8 cellular contexts compared by ENCODE assay signal in the genomic region with DNA sequence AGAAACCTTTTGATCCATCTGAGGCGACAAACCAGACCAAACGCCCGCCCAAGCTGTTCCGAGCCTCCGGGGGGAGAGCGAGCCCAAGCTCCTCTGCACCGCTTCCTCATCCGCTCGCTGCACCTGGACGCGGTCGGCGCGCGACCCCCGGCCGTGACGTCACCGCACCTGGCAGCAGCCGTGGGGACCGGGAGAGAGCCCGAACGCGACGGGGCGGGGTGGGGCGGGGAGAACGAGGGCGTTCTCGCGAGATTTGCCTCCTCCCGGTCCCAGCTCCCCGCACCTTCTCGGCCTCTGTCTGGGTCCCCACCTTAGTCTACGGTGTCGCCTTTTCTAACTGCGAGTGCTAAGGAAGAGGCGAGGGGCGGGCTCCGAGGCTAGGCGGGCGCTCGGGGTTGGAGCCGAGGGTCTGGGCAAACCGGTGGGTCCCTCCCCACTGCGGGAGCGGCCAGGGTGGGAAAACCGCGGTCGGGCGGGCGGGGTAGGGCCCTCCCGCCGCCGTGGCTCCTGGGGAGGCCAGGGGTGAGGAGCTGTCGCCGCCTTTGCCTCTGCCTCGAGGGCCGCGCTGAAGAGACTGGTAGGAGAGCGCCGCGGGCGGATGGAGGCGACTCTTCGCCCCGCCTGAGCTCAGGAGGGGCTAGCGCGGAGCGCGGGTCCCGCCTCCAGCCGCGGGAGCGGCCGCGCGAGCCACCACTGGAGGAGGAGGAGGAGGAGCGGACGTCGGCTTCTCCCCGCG. TPM values are rescaled to one million over a fixed set of nuclear protein-coding genes. Genes with fewer than 3 reads are reported as not detected.
A peak's percentile ranks its signal among the peaks of the same experiment; 100 is the strongest.
DNase-seq lines count a peak whose midpoint lies in the region; ATAC-seq, FAIRE-seq and TF ChIP-seq lines count a peak whose summit lies in the region.

A gene with protein sequence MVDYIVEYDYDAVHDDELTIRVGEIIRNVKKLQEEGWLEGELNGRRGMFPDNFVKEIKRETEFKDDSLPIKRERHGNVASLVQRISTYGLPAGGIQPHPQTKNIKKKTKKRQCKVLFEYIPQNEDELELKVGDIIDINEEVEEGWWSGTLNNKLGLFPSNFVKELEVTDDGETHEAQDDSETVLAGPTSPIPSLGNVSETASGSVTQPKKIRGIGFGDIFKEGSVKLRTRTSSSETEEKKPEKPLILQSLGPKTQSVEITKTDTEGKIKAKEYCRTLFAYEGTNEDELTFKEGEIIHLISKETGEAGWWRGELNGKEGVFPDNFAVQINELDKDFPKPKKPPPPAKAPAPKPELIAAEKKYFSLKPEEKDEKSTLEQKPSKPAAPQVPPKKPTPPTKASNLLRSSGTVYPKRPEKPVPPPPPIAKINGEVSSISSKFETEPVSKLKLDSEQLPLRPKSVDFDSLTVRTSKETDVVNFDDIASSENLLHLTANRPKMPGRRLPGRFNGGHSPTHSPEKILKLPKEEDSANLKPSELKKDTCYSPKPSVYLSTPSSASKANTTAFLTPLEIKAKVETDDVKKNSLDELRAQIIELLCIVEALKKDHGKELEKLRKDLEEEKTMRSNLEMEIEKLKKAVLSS (plus strand): TSS at position 293 of the 736 bp plus-strand sequence. CDS start 456 bp downstream, outside the sequence.

- H4K91ac ChIP-seq in trophoblast cell (ENCODE audit: low read depth, low read length) = peak within 1 kb of the TSS; percentile 97

- TF ChIP-seq CTCF in cardiac muscle cell (IDR thresholded peaks at IDR 0.05; ENCODE audit: low read depth, low read length) = no peak
- peak in 2 of 5 experiments; percentile 16 to 17 for TF ChIP-seq CTCF in transverse colon (IDR thresholded peaks at IDR 0.05)

- peak within 1 kb of the TSS; percentile 93 for H3K4ac ChIP-seq in trophoblast cell (ENCODE audit: low read depth, low read length)

- H3K36me3 ChIP-seq in adipocyte (ENCODE audit: control insufficient read depth, insufficient read depth, low read length, severe bottlenecking) (no peaks in the 10 kb centered on the region), cardiac muscle cell (no peaks in the 10 kb centered on the region), trophoblast cell (ENCODE audit: control insufficient read depth in 1 of 2, insufficient read depth in 2 of 2, low read length in 2 of 2) (no peaks in the 10 kb centered on the region), transverse colon (no peaks in the 10 kb centered on the region)

- in situ Hi-C loops in transverse colon (cut with MboI; ENCODE audit: low pct_ligation_motif_present in 1 of 4, low pct_unique_long_range_greater_than_20kb in 1 of 4, low sequenced_read_pairs in 3 of 4) = no loop called here

- peak within 1 kb of the TSS; percentile 97 for H2AFZ ChIP-seq in trophoblast cell (ENCODE audit: insufficient read depth, low read length, poor library complexity)

- peak within 1 kb of the TSS; percentile 98 for H3K18ac ChIP-seq in trophoblast cell (ENCODE audit: low read length)

- FAIRE-seq in GM12892 (lab: Jason Lieb, UNC) = peak; percentile 99

- H4K12ac ChIP-seq in trophoblast cell (ENCODE audit: low read depth, low read length) = peak within 1 kb of the TSS; percentile 98

- H3K4me1 ChIP-seq in adipocyte (ENCODE audit: control insufficient read depth, insufficient read depth, low read length) (peaks cover 21% of the 10 kb centered on the region), cardiac muscle cell (ENCODE audit: low read depth) (peaks cover 14% of the 10 kb centered on the region), trophoblast cell (ENCODE audit: control insufficient read depth in 1 of 2, insufficient read depth in 2 of 2, low read length in 2 of 2) (peaks cover 2 to 5% of the 10 kb centered on the region in 2 experiments), transverse colon (peaks cover 0 to 46% (median 29%) of the 10 kb centered on the region in 4 donors)

- peak; percentile 86 for ATAC-seq in HG02798 (IDR thresholded peaks at IDR 0.05; ENCODE audit: poor library complexity, unreplicated experiment)

- H3K27ac ChIP-seq in cardiac muscle cell (peak within 1 kb of the TSS; percentile 90), trophoblast cell (ENCODE audit: low read depth, low read length) (peak within 1 kb of the TSS; percentile 98), transverse colon (peak within 1 kb of the TSS; percentile 97 to 99 (median 98))

- H3K79me1 ChIP-seq in trophoblast cell (ENCODE audit: low read length) = peaks cover 12% of the 10 kb centered on the region

- H2BK5ac ChIP-seq in trophoblast cell (ENCODE audit: low read depth, low read length, poor library complexity) = peak within 1 kb of the TSS; percentile 95

- no peak for TF ChIP-seq EP300 in transverse colon (IDR thresholded peaks at IDR 0.05; ENCODE audit: low read depth)

- DNase-seq in GM12892 (ENCODE audit: insufficient read length) = peak; percentile 64
- peak; percentile 27 for DNase-seq in NCI-H1417 treated with DMSO at 0.1 percent for 48 hours (lab: John Stamatoyannopoulos, UW)
- peak; percentile 89 for DNase-seq in T follicular helper cell (ENCODE audit: low read depth)
- DNase-seq in adipocyte (ENCODE audit: low read depth) = peak; percentile 95
- peak; percentile 83 to 92 for DNase-seq in cardiac muscle cell (ENCODE audit: low read depth in 1 of 2, low spot score in 1 of 2)
- peak; percentile 82 to 84 for DNase-seq in trophoblast cell
- peak; percentile 93 for DNase-seq in transverse colon

- TF ChIP-seq POLR2A in GM12892 (IDR thresholded peaks at IDR 0.05; ENCODE audit: low read depth, low read length) (peak; percentile 82; the same call in 1 of the 2 replicates), transverse colon (IDR thresholded peaks at IDR 0.05) (peak; percentile 89)

- H3K9me3 ChIP-seq in adipocyte (ENCODE audit: control insufficient read depth, low read length) (no peaks in the 10 kb centered on the region), cardiac muscle cell (ENCODE audit: low read depth) (no peaks in the 10 kb centered on the region), trophoblast cell (ENCODE audit: insufficient read depth, low read depth, low read length) (no peaks in the 10 kb centered on the region), transverse colon (no peaks in the 10 kb centered on the region)

- peak within 1 kb of the TSS; percentile 63 for H3K4me2 ChIP-seq in trophoblast cell (ENCODE audit: low read length)

- WGBS in trophoblast cell (ENCODE audit: extremely low coverage, insufficient coverage, insufficient read length) = no CpG with 5 or more reads among the region's 83 CpGs
- 1% methylated on average over 32 of the region's 83 CpGs; no CpG with 5 or more reads in 1 of the 2 donors for WGBS in transverse colon (ENCODE audit: low coverage in 1 of 2), 2 donors

- H4K8ac ChIP-seq in trophoblast cell (ENCODE audit: low read depth, low read length) = peak within 1 kb of the TSS; percentile 97

- H2AK5ac ChIP-seq in trophoblast cell (ENCODE audit: low read length) = peak within 1 kb of the TSS; percentile 80

- H3K9ac ChIP-seq in adipocyte (ENCODE audit: low read length) = peak within 1 kb of the TSS; percentile 93
- H3K9ac ChIP-seq in trophoblast cell (ENCODE audit: low read length) = peak within 1 kb of the TSS; percentile 77

- peak within 1 kb of the TSS; percentile 99 for H3K14ac ChIP-seq in trophoblast cell (ENCODE audit: low read length)

- peak within 1 kb of the TSS; percentile 95 for H2BK120ac ChIP-seq in trophoblast cell (ENCODE audit: insufficient read depth, low read length, poor library complexity)

- H3K79me2 ChIP-seq in trophoblast cell (ENCODE audit: control insufficient read depth, insufficient read depth, low read length, poor library complexity) = peaks cover 16% of the 10 kb centered on the region

- H3K27me3 ChIP-seq in adipocyte (replicated peaks; ENCODE audit: control insufficient read depth, insufficient read depth, low read length) = no peaks in the 10 kb centered on the region
- H3K27me3 ChIP-seq in cardiac muscle cell = no peaks in the 10 kb centered on the region
- no peaks in the 10 kb centered on the region for H3K27me3 ChIP-seq in trophoblast cell (ENCODE audit: insufficient read depth, low read length)
- no peaks in the 10 kb centered on the region for H3K27me3 ChIP-seq in transverse colon

- H3K4me3 ChIP-seq in adipocyte (ENCODE audit: low read length) (peak within 1 kb of the TSS; percentile 96), cardiac muscle cell (peak within 1 kb of the TSS; percentile 53), trophoblast cell (ENCODE audit: low read depth, low read length) (peak within 1 kb of the TSS; percentile 80), transverse colon (peak within 1 kb of the TSS; percentile 60 to 96 (median 91))

- intact Hi-C loops in transverse colon (cut with DNase I; ENCODE audit: low total_unique reads) = no loop called here

- no peak within 1 kb of the TSS for H3K23ac ChIP-seq in trophoblast cell (ENCODE audit: low read length)

- no peak within 1 kb of the TSS for H2BK12ac ChIP-seq in trophoblast cell (ENCODE audit: low read length)

RNA-seq across cellular contexts. Expression of the gene that starts here (rescaled TPM):
- polyA plus RNA-seq in GM12892 (2012; ENCODE audit: missing spikeins) = 23.9 TPM
- total RNA-seq in cardiac muscle cell = 12.7 and 19.2 TPM in 2 replicates
- 9.8 and 15.9 TPM in 2 replicates for polyA plus RNA-seq in cardiac muscle cell
- 26.6 and 27.1 TPM in 2 replicates for polyA plus RNA-seq in trophoblast cell (2013)
- total RNA-seq in transverse colon = 100 to 1,000 TPM in 2 of 4 donors, 10 to 100 TPM in 2; 49.8 to 140 (median 93.3) TPM

Comparison
In these comparisons a context has a peak if more than half of its experiments do, and no peak if none do; other contexts are left out.
1. Peak in every context shown above with its lines: DNase-seq, ATAC-seq, H3K4me3 ChIP-seq and H3K27ac ChIP-seq.
2. DNase-seq: peak in every context shown above with its lines; median percentile 95 in adipocyte; 93 in transverse colon; 89 in T follicular helper cell; 88 in cardiac muscle cell; 83 in trophoblast cell; 64 in GM12892; 27 in NCI-H1417 treated with DMSO at 0.1 percent for 48 hours.